In the genomic region with DNA sequence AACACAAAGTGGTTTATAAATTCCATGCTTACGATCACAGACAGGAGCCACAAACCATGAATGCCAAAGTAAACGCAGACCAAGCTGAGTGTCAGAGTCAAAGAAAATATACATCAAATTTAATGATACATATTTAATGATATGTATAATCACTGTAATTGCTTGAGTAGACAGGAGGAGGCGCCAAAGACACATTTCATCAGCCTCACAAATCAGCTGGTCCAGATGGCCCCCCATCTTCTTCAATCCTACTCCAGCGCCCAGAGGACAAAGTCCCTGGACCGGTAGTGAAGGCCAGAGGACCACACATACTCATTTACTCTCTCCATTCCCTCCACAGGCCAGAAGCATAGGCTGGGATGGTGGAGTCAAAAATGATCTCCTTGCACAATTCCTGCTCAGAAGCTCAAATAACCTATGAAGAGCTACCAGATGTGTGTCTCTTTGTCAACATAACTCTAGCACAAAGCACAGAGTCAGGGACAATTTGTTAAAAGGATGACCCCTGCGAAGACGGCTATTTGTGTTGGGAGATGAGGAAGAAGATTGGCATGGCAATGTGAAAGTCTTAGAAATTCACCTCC, we compare ENCODE assay signal across 8 cellular contexts.
A peak's percentile ranks its signal among the peaks of the same experiment; 100 is the strongest.
DNase-seq lines count a peak whose midpoint lies in the region; ATAC-seq, FAIRE-seq and TF ChIP-seq lines count a peak whose summit lies in the region.

No MANE protein-coding gene starts in this region.

- no peak for FAIRE-seq in keratinocyte (lab: Jason Lieb, UNC)

- DNase-seq in GM23248 (peak; percentile 18), keratinocyte (ENCODE audit: low read depth, low spot score) (no peak), NCI-H524 (lab: John Stamatoyannopoulos, UW) (no peak), A172 (ENCODE audit: low spot score) (no peak)
- peak; percentile 42 for DNase-seq in activated CD8-positive, alpha-beta T cell treated with anti-CD3 and anti-CD28 coated beads, Interleukin-2, amount 10 ng/mL, durations not matched to agents 7 days and 5 days

- H3K4me3 Mint-ChIP-seq in activated CD8-positive, alpha-beta T cell treated with anti-CD3 and anti-CD28 coated beads, Interleukin-2, amount 10 ng/mL, durations not matched to agents 7 days and 5 days = no peak overlapping the region

- no peaks in the 10 kb centered on the region for H3F3A ChIP-seq in GM23248 (ENCODE audit: insufficient read depth)

- TF ChIP-seq CTCF in C4-2B (conservative IDR thresholded peaks at IDR 0.05) = peak; percentile 70
- peak; percentile 36 to 42 (median 41) for TF ChIP-seq CTCF in keratinocyte (optimal IDR thresholded peaks at IDR 0.05 in 1 of 3, IDR thresholded peaks at IDR 0.05 in 1 of 3, conservative IDR thresholded peaks at IDR 0.05 in 1 of 3; ENCODE audit: extremely low read depth in 1 of 3, insufficient read depth in 2 of 3, low read length in 3 of 3)

- POLR2A ChIA-PET in activated CD8-positive, alpha-beta T cell treated with anti-CD3 and anti-CD28 coated beads, Interleukin-2, amount 10 ng/mL, durations not matched to agents 7 days and 5 days (lab: Charles Lee) = no interaction called here

- H3K27ac ChIP-seq in C4-2B (no peak overlapping the region), GM23248 (no peak overlapping the region), keratinocyte (ENCODE audit: control insufficient read depth, insufficient read depth, low read length) (no peak overlapping the region)

- H3K9ac ChIP-seq in GM23248 (no peak overlapping the region), keratinocyte (ENCODE audit: control insufficient read depth, extremely low read depth, insufficient read depth, low read length) (no peak overlapping the region)

- no peaks in the 10 kb centered on the region for H3K27me3 Mint-ChIP-seq in activated CD8-positive, alpha-beta T cell treated with anti-CD3 and anti-CD28 coated beads, Interleukin-2, amount 10 ng/mL, durations not matched to agents 7 days and 5 days (ENCODE audit: low read depth)

- H4K20me1 ChIP-seq in GM23248 (ENCODE audit: insufficient read depth) (no peaks in the 10 kb centered on the region), keratinocyte (ENCODE audit: control insufficient read depth, extremely low read depth, insufficient read depth, low read length) (no peaks in the 10 kb centered on the region)

- H3K27ac Mint-ChIP-seq in activated CD8-positive, alpha-beta T cell treated with anti-CD3 and anti-CD28 coated beads, Interleukin-2, amount 10 ng/mL, durations not matched to agents 7 days and 5 days = no peak overlapping the region

- H3K4me1 ChIP-seq in GM23248 (ENCODE audit: insufficient read depth) (peaks cover 21% of the 10 kb centered on the region), keratinocyte (ENCODE audit: control insufficient read depth, extremely low read depth, insufficient read depth, low read length) (no peaks in the 10 kb centered on the region)

- H2AFZ ChIP-seq in GM23248 (no peak overlapping the region), keratinocyte (ENCODE audit: control insufficient read depth, low read length) (no peak overlapping the region)

- 68 to 72% methylated on average over 7 of the region's 7 CpGs for WGBS in GM23248 (ENCODE audit: low coverage in 1 of 2, low lambda C conversion rate in 2 of 2, missing lambda C conversion rate in 2 of 2), 2 experiments

- no peaks in the 10 kb centered on the region for H3K27me3 ChIP-seq in GM23248 (replicated peaks; ENCODE audit: insufficient read depth)
- H3K27me3 ChIP-seq in keratinocyte (ENCODE audit: control insufficient read depth, extremely low read depth, insufficient read depth, low read length) = no peaks in the 10 kb centered on the region

- peaks cover 7% of the 10 kb centered on the region for H3K9me3 Mint-ChIP-seq in activated CD8-positive, alpha-beta T cell treated with anti-CD3 and anti-CD28 coated beads, Interleukin-2, amount 10 ng/mL, durations not matched to agents 7 days and 5 days (ENCODE audit: insufficient read depth)

- in situ Hi-C loops in GM23248 (cut with MboI) = no loop called here

- no peaks in the 10 kb centered on the region for H3K9me1 ChIP-seq in keratinocyte (ENCODE audit: control insufficient read depth, extremely low read depth, insufficient read depth, low read length)

- no peak for ATAC-seq in activated CD8-positive, alpha-beta T cell treated with anti-CD3 and anti-CD28 coated beads, Interleukin-2, amount 10 ng/mL, durations not matched to agents 7 days and 5 days
- no peak for ATAC-seq in GM18517 (IDR thresholded peaks at IDR 0.05; ENCODE audit: unreplicated experiment)
- no peak for ATAC-seq in GM21526 (IDR thresholded peaks at IDR 0.05; ENCODE audit: low FRiP score, unreplicated experiment)

- no peak overlapping the region for H3K4me2 ChIP-seq in GM23248 (ENCODE audit: unreplicated experiment)
- no peak overlapping the region for H3K4me2 ChIP-seq in keratinocyte (ENCODE audit: control insufficient read depth, extremely low read depth, insufficient read depth, low read depth, low read length)

- dilution Hi-C loops in keratinocyte (cut with MboI; ENCODE audit: extremely low pct_ligation_motif_present, low sequenced_read_pairs) = no loop called here

- H3K9me3 ChIP-seq in GM23248 (ENCODE audit: low read depth) (no peaks in the 10 kb centered on the region), keratinocyte (ENCODE audit: control insufficient read depth, low read depth, low read length) (no peaks in the 10 kb centered on the region)

- H3K79me2 ChIP-seq in GM23248 (ENCODE audit: insufficient read depth) = no peaks in the 10 kb centered on the region
- no peaks in the 10 kb centered on the region for H3K79me2 ChIP-seq in keratinocyte (ENCODE audit: control insufficient read depth, insufficient read depth, low read length)

- H3K36me3 ChIP-seq in GM23248 (ENCODE audit: low read depth) (no peaks in the 10 kb centered on the region), keratinocyte (ENCODE audit: control insufficient read depth in 2 of 2, extremely low read depth in 1 of 2, insufficient read depth in 2 of 2, low read length in 2 of 2) (no peaks in the 10 kb centered on the region)

- CTCF ChIA-PET in activated CD8-positive, alpha-beta T cell treated with anti-CD3 and anti-CD28 coated beads, Interleukin-2, amount 10 ng/mL, durations not matched to agents 7 days and 5 days (lab: Charles Lee) = interaction anchor here (0.8 to 2.6 kb wide), 11 partner anchors 10 to 321 kb away, joined by 3 to 9 read pairs (median 4); no protein-coding TSS in a partner anchor

- no peaks in the 10 kb centered on the region for H3K9me2 ChIP-seq in GM23248 (ENCODE audit: insufficient read depth)

- H3K4me3 ChIP-seq in GM23248 (no peak overlapping the region), keratinocyte (ENCODE audit: control insufficient read depth in 2 of 3, extremely low read depth in 1 of 3, insufficient read depth in 2 of 3, low read depth in 1 of 3, low read length in 3 of 3) (no peak overlapping the region)

- H3K36me3 Mint-ChIP-seq in activated CD8-positive, alpha-beta T cell treated with anti-CD3 and anti-CD28 coated beads, Interleukin-2, amount 10 ng/mL, durations not matched to agents 7 days and 5 days (ENCODE audit: low read depth) = peaks cover 84% of the 10 kb centered on the region

- peaks cover 20% of the 10 kb centered on the region for H3K4me1 Mint-ChIP-seq in activated CD8-positive, alpha-beta T cell treated with anti-CD3 and anti-CD28 coated beads, Interleukin-2, amount 10 ng/mL, durations not matched to agents 7 days and 5 days (ENCODE audit: low read depth)

Comparison
In these comparisons a context has a peak if more than half of its experiments do, and no peak if none do; other contexts are left out.
1. DNase-seq: peak in GM23248 (single experiment) and activated CD8-positive, alpha-beta T cell treated with anti-CD3 and anti-CD28 coated beads, Interleukin-2, amount 10 ng/mL, durations not matched to agents 7 days and 5 days (single experiment); none in keratinocyte (single experiment), NCI-H524 (0 of 2) and A172 (single experiment).